Comparison of ENCODE assay signal across 11 cellular contexts in genomic region chr9:97714435-97714834, GRCh38. TPM values are rescaled to one million over a fixed set of nuclear protein-coding genes. Genes with fewer than 3 reads are reported as not detected.
A peak's percentile ranks its signal among the peaks of the same experiment; 100 is the strongest.
DNase-seq lines count a peak whose midpoint lies in the region; ATAC-seq and TF ChIP-seq lines count a peak whose summit lies in the region.
"Had no signal": no experiment of that assay in that cellular context is flagged by ENCODE, and none has a peak within 500 bp of the region (broad histone marks: within the 10 kb centered on the region; RNA-seq: fewer than 3 reads in every experiment).

No MANE protein-coding gene starts in this region.

- H3K27me3 ChIP-seq in PC-3 (ENCODE audit: low read length) (no peaks in the 10 kb centered on the region), gastrocnemius medialis (no peaks in the 10 kb centered on the region)

- TF ChIP-seq POLR2A in gastrocnemius medialis (IDR thresholded peaks at IDR 0.05), result no peak

- no TSS peak for BruUV-seq in PC-3 (replicated peaks; lab: Mats Ljungman, UMichigan)

- no peaks in the 10 kb centered on the region for H3K9me3 ChIP-seq in PC-3 (ENCODE audit: low read length)
- no peaks in the 10 kb centered on the region for H3K9me3 ChIP-seq in gastrocnemius medialis

- peak overlapping the region; percentile 20; the same call in 1 of the 2 replicates for H2AFZ ChIP-seq in PC-3 (ENCODE audit: low read length)

- no peak overlapping the region; the same call in 1 of the 2 replicates for H3K9ac ChIP-seq in PC-3 (ENCODE audit: low read length)

- no peak overlapping the region for H3K27ac Mint-ChIP-seq in activated naive CD4-positive, alpha-beta T cell treated with anti-CD3 and anti-CD28 coated beads, Interleukin-2, amount 10 ng/mL, durations not matched to agents 7 days and 5 days
- H3K27ac Mint-ChIP-seq: CD14-positive monocyte had no signal

- H3K4me3 Mint-ChIP-seq in activated naive CD4-positive, alpha-beta T cell treated with anti-CD3 and anti-CD28 coated beads, Interleukin-2, amount 10 ng/mL, durations not matched to agents 7 days and 5 days, result peak overlapping the region; percentile 23
- H3K4me3 Mint-ChIP-seq: CD14-positive monocyte had no signal

- peak overlapping the region; percentile 29; the same call in 1 of the 2 replicates for H3K4me3 ChIP-seq in PC-3 (ENCODE audit: low read length)
- no peak overlapping the region for H3K4me3 ChIP-seq in gastrocnemius medialis

- H3K79me2 ChIP-seq in PC-3 (ENCODE audit: low read length), result no peaks in the 10 kb centered on the region

- H3K36me3 ChIP-seq in PC-3 (ENCODE audit: low read depth, low read length), result no peaks in the 10 kb centered on the region
- H3K36me3 ChIP-seq in gastrocnemius medialis, result no peaks in the 10 kb centered on the region

- H3K9me2 ChIP-seq in PC-3 (replicated peaks; ENCODE audit: low read length), result no peaks in the 10 kb centered on the region

- TF ChIP-seq CTCF in PC-3 (conservative IDR thresholded peaks at IDR 0.05; ENCODE audit: low read depth, low read length) (no peak), gastrocnemius medialis (IDR thresholded peaks at IDR 0.05 in 4 of 5, conservative IDR thresholded peaks at IDR 0.05 in 1 of 5) (no peak)

- H3K27me3 Mint-ChIP-seq in activated naive CD4-positive, alpha-beta T cell treated with anti-CD3 and anti-CD28 coated beads, Interleukin-2, amount 10 ng/mL, durations not matched to agents 7 days and 5 days, result peaks cover 48% of the 10 kb centered on the region

- H3K27ac ChIP-seq in PC-3 (ENCODE audit: low read length), result peak overlapping the region; percentile 82
- H3K27ac ChIP-seq in gastrocnemius medialis, result no peak overlapping the region

- peak; percentile 89 for ATAC-seq in PC-3
- ATAC-seq in esophagus mucosa, result peak; percentile 74
- no peak for ATAC-seq in gastrocnemius medialis

- in situ Hi-C loops in gastrocnemius medialis (cut with MboI; ENCODE audit: low sequenced_read_pairs in 4 of 4), result loop anchor here (5.0 to 25.0 kb wide), 3 partner anchors 180 to 548 kb away; partner anchors contain the start of gene TBC1D2 (in 3 of the 4)

- peaks cover 1% of the 10 kb centered on the region for H3K36me3 Mint-ChIP-seq in activated naive CD4-positive, alpha-beta T cell treated with anti-CD3 and anti-CD28 coated beads, Interleukin-2, amount 10 ng/mL, durations not matched to agents 7 days and 5 days
- H3K36me3 Mint-ChIP-seq: CD14-positive monocyte had no signal

- CTCF ChIA-PET in activated naive CD4-positive, alpha-beta T cell treated with anti-CD3 and anti-CD28 coated beads, Interleukin-2, amount 10 ng/mL, durations not matched to agents 7 days and 5 days (lab: Charles Lee), result interaction anchor here (1.0 to 1.6 kb wide), 2 partner anchors 10 to 176 kb away, joined by 3 to 5 read pairs; no protein-coding TSS in a partner anchor
- CTCF ChIA-PET in PC-3 (lab: Charles Lee), result interaction anchor here (0.6 kb wide), 1 partner anchor 10 kb away, joined by 4 read pairs; no protein-coding TSS in a partner anchor

- DNase-seq in activated naive CD4-positive, alpha-beta T cell treated with anti-CD3 and anti-CD28 coated beads, Interleukin-2, amount 10 ng/mL, durations not matched to agents 7 days and 5 days, result peak; percentile 23
- DNase-seq in activated naive CD4-positive, alpha-beta T cell treated with anti-CD3 and anti-CD28 coated beads, Interleukin-2, amount 50 U/mL, for 16 hours, result no peak
- DNase-seq in PC-3, result peak; percentile 86
- DNase-seq in ureter (ENCODE audit: low spot score), result peak; percentile 49
- no peak for DNase-seq in NCI-H1694 (lab: John Stamatoyannopoulos, UW)
- no peak for DNase-seq in gastrocnemius medialis
- no peak for DNase-seq in NK-92 treated with Interleukin-12 subunit alpha and Interleukin-12 subunit beta, amount 100 ng/mL, for 24 hours (lab: John Stamatoyannopoulos, UW)
- DNase-seq: cortex of kidney, NCI-H345 had no signal

- peaks cover 3% of the 10 kb centered on the region for H3K9me3 Mint-ChIP-seq in activated naive CD4-positive, alpha-beta T cell treated with anti-CD3 and anti-CD28 coated beads, Interleukin-2, amount 10 ng/mL, durations not matched to agents 7 days and 5 days

- peaks cover 51% of the 10 kb centered on the region for H3K4me1 Mint-ChIP-seq in activated naive CD4-positive, alpha-beta T cell treated with anti-CD3 and anti-CD28 coated beads, Interleukin-2, amount 10 ng/mL, durations not matched to agents 7 days and 5 days

- H3K4me1 ChIP-seq in PC-3 (ENCODE audit: insufficient read depth, low read length) (peaks cover 26% of the 10 kb centered on the region), gastrocnemius medialis (peaks cover 0 to 5% of the 10 kb centered on the region in 2 donors)

- no peaks in the 10 kb centered on the region for H3F3A ChIP-seq in PC-3 (ENCODE audit: low read length, unreplicated experiment)

- H4K20me1 ChIP-seq in PC-3 (ENCODE audit: low read length), result no peaks in the 10 kb centered on the region

- intact Hi-C loops in PC-3 (cut with micrococcal nuclease) (loop anchor here (1.0 to 5.0 kb wide), 2 partner anchors 88 to 163 kb away; no protein-coding TSS in a partner anchor), gastrocnemius medialis (cut with DNase I; ENCODE audit: low total_unique reads) (loop anchor here (2.0 kb wide), 1 partner anchor 550 kb away; no protein-coding TSS in a partner anchor)

- peak overlapping the region; percentile 72 for H3K4me2 ChIP-seq in PC-3 (ENCODE audit: low read length)

- POLR2A ChIA-PET in PC-3 (lab: Charles Lee; ENCODE audit: unreplicated experiment), result no interaction called here

RNA-seq across cellular contexts. Expression of gene XPA, which starts 17.3 kb away (rescaled TPM):
- total RNA-seq in PC-3 (2014; rRNA removed) (7.4 and 9.4 TPM in 2 replicates), esophagus mucosa (6.3 TPM), ureter (21.7 TPM), gastrocnemius medialis (10 to 100 TPM in 2 of 4 donors, 1 to 10 TPM in 2; 4.8 to 14.8 (median 9.7) TPM)

Comparison
In these comparisons a context has a peak if more than half of its experiments do, and no peak if none do; other contexts are left out.
1. DNase-seq: peak in activated naive CD4-positive, alpha-beta T cell treated with anti-CD3 and anti-CD28 coated beads, Interleukin-2, amount 10 ng/mL, durations not matched to agents 7 days and 5 days (single experiment), PC-3 (single experiment) and ureter (single experiment); none in activated naive CD4-positive, alpha-beta T cell treated with anti-CD3 and anti-CD28 coated beads, Interleukin-2, amount 50 U/mL, for 16 hours (single experiment), NCI-H1694 (single experiment), gastrocnemius medialis (0 of 2) and NK-92 treated with Interleukin-12 subunit alpha and Interleukin-12 subunit beta, amount 100 ng/mL, for 24 hours (single experiment).
2. ATAC-seq: peak in PC-3 (single experiment) and esophagus mucosa (single experiment); none in gastrocnemius medialis (0 of 2).